Comparison of ENCODE assay signal across 8 cellular contexts in genomic region chr7:67226340-67226907, GRCh38.
DNase-seq lines count a peak whose midpoint lies in the region; ATAC-seq and TF ChIP-seq lines count a peak whose summit lies in the region.
"Not testable (repeated sequence)": the region's sequence is repeated elsewhere in the genome, so short reads cannot be mapped to it uniquely, and the experiment has no call there.

No MANE protein-coding gene starts in this region.

- not testable (repeated sequence) for H3K27me3 ChIP-seq in colonic mucosa, heart right ventricle

- H3K36me3 ChIP-seq in SK-N-MC (ENCODE audit: insufficient read depth, low read length); colonic mucosa; heart right ventricle: not testable (repeated sequence)

- H3K9ac ChIP-seq in SK-N-MC (ENCODE audit: insufficient read length); colonic mucosa (ENCODE audit: low read depth in 2 of 2, low read length in 2 of 2): not testable (repeated sequence)

- H3K27ac ChIP-seq in SK-N-MC = 0 out of 2 replicates have a peak overlapping the region, but pooled peaks have one; percentile 38
- H3K27ac ChIP-seq in colonic mucosa = not testable (repeated sequence)
- peak overlapping the region in 6 of 10 donors; percentile 33 to 87 (median 60) for H3K27ac ChIP-seq in heart right ventricle

- intact Hi-C loops in colonic mucosa (cut with DNase I); heart right ventricle (cut with DNase I); natural killer cell (cut with micrococcal nuclease): not testable (repeated sequence)

- ATAC-seq in activated T-helper 17 cell treated with anti-CD3 and anti-CD28 coated beads, Interleukin-2, amount 50 U/mL, for 72 hours (replicated peaks) = peak; percentile 88
- peak in 7 of 8 donors; percentile 26 to 81 (median 66) for ATAC-seq in heart right ventricle
- not testable (repeated sequence) for ATAC-seq in natural killer cell
- peak; percentile 68 for ATAC-seq in stimulated activated effector memory CD8-positive, alpha-beta T cell treated with anti-CD3 and anti-CD28 coated beads, Interleukin-12 subunit alpha, Interleukin-12 subunit beta, amount 100 ng/mL, for 72 hours

- H3K36me3 Mint-ChIP-seq in activated T-helper 17 cell treated with anti-CD3 and anti-CD28 coated beads, Interleukin-2, amount 50 U/mL, for 72 hours (ENCODE audit: low read depth) = peaks cover 35% of the 10 kb centered on the region
- peaks cover 17% of the 10 kb centered on the region for H3K36me3 Mint-ChIP-seq in natural killer cell
- H3K36me3 Mint-ChIP-seq in stimulated activated effector memory CD8-positive, alpha-beta T cell treated with anti-CD3 and anti-CD28 coated beads, Interleukin-12 subunit alpha, Interleukin-12 subunit beta, amount 100 ng/mL, for 72 hours = not testable (repeated sequence)

- H3K27ac Mint-ChIP-seq in activated T-helper 17 cell treated with anti-CD3 and anti-CD28 coated beads, Interleukin-2, amount 50 U/mL, for 72 hours = peak overlapping the region; percentile 64
- peak overlapping the region; percentile 18 to 54 for H3K27ac Mint-ChIP-seq in natural killer cell
- peak overlapping the region; percentile 69 for H3K27ac Mint-ChIP-seq in stimulated activated effector memory CD8-positive, alpha-beta T cell treated with anti-CD3 and anti-CD28 coated beads, Interleukin-12 subunit alpha, Interleukin-12 subunit beta, amount 100 ng/mL, for 72 hours

- 42 to 47% methylated on average over 5 of the region's 5 CpGs for WGBS in heart right ventricle, 2 donors

- H3K4me1 Mint-ChIP-seq in activated T-helper 17 cell treated with anti-CD3 and anti-CD28 coated beads, Interleukin-2, amount 50 U/mL, for 72 hours = not testable (repeated sequence)
- peaks cover 12 to 15% of the 10 kb centered on the region in 2 donors for H3K4me1 Mint-ChIP-seq in natural killer cell
- H3K4me1 Mint-ChIP-seq in stimulated activated effector memory CD8-positive, alpha-beta T cell treated with anti-CD3 and anti-CD28 coated beads, Interleukin-12 subunit alpha, Interleukin-12 subunit beta, amount 100 ng/mL, for 72 hours = peaks cover 15% of the 10 kb centered on the region

- DNase-seq in ELF-1 (ENCODE audit: low read depth, low spot score) = peak; percentile 10
- peak; percentile 58 for DNase-seq in LNCaP clone FGC (ENCODE audit: low read depth)
- DNase-seq in SK-N-MC (ENCODE audit: low read depth, low spot score) = peak; percentile 10
- peak; percentile 25 for DNase-seq in colonic mucosa
- peak; percentile 13 to 64 for DNase-seq in heart right ventricle
- not testable (repeated sequence) for DNase-seq in natural killer cell
- DNase-seq in stimulated activated effector memory CD8-positive, alpha-beta T cell treated with anti-CD3 and anti-CD28 coated beads, Interleukin-12 subunit alpha, Interleukin-12 subunit beta, amount 100 ng/mL, for 72 hours (ENCODE audit: low spot score in 2 of 2) = peak in 1 of 2 donors; percentile 51

- not testable (repeated sequence) for H3K9me3 ChIP-seq in SK-N-MC (ENCODE audit: low read depth, low read length); colonic mucosa
- peaks cover 0 to 26% (median 0%) of the 10 kb centered on the region in 11 donors for H3K9me3 ChIP-seq in heart right ventricle

- H3K9me3 Mint-ChIP-seq in activated T-helper 17 cell treated with anti-CD3 and anti-CD28 coated beads, Interleukin-2, amount 50 U/mL, for 72 hours; stimulated activated effector memory CD8-positive, alpha-beta T cell treated with anti-CD3 and anti-CD28 coated beads, Interleukin-12 subunit alpha, Interleukin-12 subunit beta, amount 100 ng/mL, for 72 hours: not testable (repeated sequence)
- peaks cover 0 to 10% of the 10 kb centered on the region in 2 donors for H3K9me3 Mint-ChIP-seq in natural killer cell

- H3K27me3 Mint-ChIP-seq in activated T-helper 17 cell treated with anti-CD3 and anti-CD28 coated beads, Interleukin-2, amount 50 U/mL, for 72 hours; natural killer cell (ENCODE audit: low read depth in 2 of 2): not testable (repeated sequence)

- not testable (repeated sequence) for TF ChIP-seq CTCF in LNCaP clone FGC (IDR thresholded peaks at IDR 0.05; ENCODE audit: control insufficient read depth, extremely low read depth, insufficient read depth); colonic mucosa (IDR thresholded peaks at IDR 0.05); heart right ventricle (IDR thresholded peaks at IDR 0.05); natural killer cell (IDR thresholded peaks at IDR 0.05)

- not testable (repeated sequence) for H3K4me3 Mint-ChIP-seq in activated T-helper 17 cell treated with anti-CD3 and anti-CD28 coated beads, Interleukin-2, amount 50 U/mL, for 72 hours; natural killer cell; stimulated activated effector memory CD8-positive, alpha-beta T cell treated with anti-CD3 and anti-CD28 coated beads, Interleukin-12 subunit alpha, Interleukin-12 subunit beta, amount 100 ng/mL, for 72 hours

- H3K4me1 ChIP-seq in colonic mucosa = not testable (repeated sequence)
- peaks cover 0 to 28% (median 7%) of the 10 kb centered on the region in 9 donors for H3K4me1 ChIP-seq in heart right ventricle

- not testable (repeated sequence) for H3K4me3 ChIP-seq in LNCaP clone FGC (ENCODE audit: low read depth, low read length); SK-N-MC; colonic mucosa; heart right ventricle
